Comparison of ENCODE assay signal across 1 cellular context in the genomic region with DNA sequence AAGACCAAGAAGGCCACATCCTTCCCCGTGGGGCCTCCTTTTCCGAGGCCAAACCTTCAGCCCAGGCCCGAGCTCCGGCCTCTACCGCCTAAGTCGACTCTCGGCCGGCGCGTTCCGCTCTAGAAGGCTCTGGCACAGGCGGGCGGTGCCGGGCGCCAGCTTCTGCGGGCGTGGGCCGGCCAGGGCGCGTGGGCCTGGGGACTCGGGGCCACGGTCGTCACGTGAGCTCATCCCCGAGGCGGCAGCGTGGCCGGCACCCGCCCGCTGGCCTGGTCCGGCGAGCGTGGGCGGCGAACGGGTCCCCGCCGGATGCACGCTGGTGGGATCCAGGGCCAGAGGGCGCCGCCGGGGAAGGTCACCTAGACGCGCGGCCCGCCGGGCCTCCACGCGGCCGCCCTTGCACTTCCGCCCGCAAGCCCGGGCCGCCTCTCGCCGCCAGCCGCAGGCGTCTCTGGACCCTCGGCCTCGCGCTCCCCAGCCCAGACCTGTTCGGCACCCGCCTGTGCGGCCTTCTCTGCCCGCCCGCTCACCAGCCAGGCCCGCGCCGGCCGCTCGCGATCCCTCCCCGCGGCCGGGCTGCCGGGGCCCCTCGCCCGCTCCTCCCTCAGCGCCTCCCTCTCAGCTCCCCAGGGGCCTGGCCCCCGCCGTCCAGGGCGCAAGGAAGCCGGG.
TF ChIP-seq lines count a peak whose summit lies in the region.

No MANE protein-coding gene starts in this region.

TF ChIP-seq in GM23338, 12 proteins besides CTCF, POLR2A, EP300 and RAD21 (continued from another document):
- TF ChIP-seq, protein P1, sequence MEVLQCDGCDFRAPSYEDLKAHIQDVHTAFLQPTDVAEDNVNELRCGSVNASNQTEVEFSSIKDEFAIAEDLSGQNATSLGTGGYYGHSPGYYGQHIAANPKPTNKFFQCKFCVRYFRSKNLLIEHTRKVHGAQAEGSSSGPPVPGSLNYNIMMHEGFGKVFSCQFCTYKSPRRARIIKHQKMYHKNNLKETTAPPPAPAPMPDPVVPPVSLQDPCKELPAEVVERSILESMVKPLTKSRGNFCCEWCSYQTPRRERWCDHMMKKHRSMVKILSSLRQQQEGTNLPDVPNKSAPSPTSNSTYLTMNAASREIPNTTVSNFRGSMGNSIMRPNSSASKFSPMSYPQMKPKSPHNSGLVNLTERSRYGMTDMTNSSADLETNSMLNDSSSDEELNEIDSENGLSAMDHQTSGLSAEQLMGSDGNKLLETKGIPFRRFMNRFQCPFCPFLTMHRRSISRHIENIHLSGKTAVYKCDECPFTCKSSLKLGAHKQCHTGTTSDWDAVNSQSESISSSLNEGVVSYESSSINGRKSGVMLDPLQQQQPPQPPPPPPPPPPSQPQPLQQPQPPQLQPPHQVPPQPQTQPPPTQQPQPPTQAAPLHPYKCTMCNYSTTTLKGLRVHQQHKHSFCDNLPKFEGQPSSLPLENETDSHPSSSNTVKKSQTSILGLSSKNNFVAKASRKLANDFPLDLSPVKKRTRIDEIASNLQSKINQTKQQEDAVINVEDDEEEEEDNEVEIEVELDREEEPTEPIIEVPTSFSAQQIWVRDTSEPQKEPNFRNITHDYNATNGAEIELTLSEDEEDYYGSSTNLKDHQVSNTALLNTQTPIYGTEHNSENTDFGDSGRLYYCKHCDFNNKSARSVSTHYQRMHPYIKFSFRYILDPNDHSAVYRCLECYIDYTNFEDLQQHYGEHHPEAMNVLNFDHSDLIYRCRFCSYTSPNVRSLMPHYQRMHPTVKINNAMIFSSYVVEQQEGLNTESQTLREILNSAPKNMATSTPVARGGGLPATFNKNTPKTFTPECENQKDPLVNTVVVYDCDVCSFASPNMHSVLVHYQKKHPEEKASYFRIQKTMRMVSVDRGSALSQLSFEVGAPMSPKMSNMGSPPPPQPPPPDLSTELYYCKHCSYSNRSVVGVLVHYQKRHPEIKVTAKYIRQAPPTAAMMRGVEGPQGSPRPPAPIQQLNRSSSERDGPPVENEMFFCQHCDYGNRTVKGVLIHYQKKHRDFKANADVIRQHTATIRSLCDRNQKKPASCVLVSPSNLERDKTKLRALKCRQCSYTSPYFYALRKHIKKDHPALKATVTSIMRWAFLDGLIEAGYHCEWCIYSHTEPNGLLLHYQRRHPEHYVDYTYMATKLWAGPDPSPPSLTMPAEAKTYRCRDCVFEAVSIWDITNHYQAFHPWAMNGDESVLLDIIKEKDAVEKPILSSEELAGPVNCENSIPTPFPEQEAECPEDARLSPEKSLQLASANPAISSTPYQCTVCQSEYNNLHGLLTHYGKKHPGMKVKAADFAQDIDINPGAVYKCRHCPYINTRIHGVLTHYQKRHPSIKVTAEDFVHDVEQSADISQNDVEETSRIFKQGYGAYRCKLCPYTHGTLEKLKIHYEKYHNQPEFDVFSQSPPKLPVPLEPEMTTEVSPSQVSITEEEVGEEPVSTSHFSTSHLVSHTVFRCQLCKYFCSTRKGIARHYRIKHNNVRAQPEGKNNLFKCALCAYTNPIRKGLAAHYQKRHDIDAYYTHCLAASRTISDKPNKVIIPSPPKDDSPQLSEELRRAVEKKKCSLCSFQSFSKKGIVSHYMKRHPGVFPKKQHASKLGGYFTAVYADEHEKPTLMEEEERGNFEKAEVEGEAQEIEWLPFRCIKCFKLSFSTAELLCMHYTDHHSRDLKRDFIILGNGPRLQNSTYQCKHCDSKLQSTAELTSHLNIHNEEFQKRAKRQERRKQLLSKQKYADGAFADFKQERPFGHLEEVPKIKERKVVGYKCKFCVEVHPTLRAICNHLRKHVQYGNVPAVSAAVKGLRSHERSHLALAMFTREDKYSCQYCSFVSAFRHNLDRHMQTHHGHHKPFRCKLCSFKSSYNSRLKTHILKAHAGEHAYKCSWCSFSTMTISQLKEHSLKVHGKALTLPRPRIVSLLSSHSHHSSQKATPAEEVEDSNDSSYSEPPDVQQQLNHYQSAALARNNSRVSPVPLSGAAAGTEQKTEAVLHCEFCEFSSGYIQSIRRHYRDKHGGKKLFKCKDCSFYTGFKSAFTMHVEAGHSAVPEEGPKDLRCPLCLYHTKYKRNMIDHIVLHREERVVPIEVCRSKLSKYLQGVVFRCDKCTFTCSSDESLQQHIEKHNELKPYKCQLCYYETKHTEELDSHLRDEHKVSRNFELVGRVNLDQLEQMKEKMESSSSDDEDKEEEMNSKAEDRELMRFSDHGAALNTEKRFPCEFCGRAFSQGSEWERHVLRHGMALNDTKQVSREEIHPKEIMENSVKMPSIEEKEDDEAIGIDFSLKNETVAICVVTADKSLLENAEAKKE (CRISPR knock-in tag; IDR thresholded peaks at IDR 0.05): no peak
- TF ChIP-seq CREB1 (CRISPR knock-in tag; IDR thresholded peaks at IDR 0.05; ENCODE audit: low read depth) (no peak), POLR2AphosphoS5 (IDR thresholded peaks at IDR 0.05; ENCODE audit: low read depth) (no peak)
TF ChIP-seq in GM23338: peak in this region for 0.
